Comparison of ENCODE assay signal across 1 cellular context in genomic region chr15:40331026-40331425, GRCh38.
A peak's percentile ranks its signal among the peaks of the same experiment; 100 is the strongest.
TF ChIP-seq lines count a peak whose summit lies in the region.

No MANE protein-coding gene starts in this region.

TF ChIP-seq in K562, 482 proteins besides CTCF, POLR2A, EP300 and RAD21:
- no peak for TF ChIP-seq ZBTB12 (CRISPR knock-in tag; IDR thresholded peaks at IDR 0.05)
- no peak for TF ChIP-seq ZNF518B (CRISPR knock-in tag; IDR thresholded peaks at IDR 0.05)
- no peak for TF ChIP-seq LEF1 (IDR thresholded peaks at IDR 0.05)
- no peak for TF ChIP-seq HDAC6 (IDR thresholded peaks at IDR 0.05; ENCODE audit: low read depth, low read length)
- TF ChIP-seq AFF4 (CRISPR knock-in tag; IDR thresholded peaks at IDR 0.05) = 0 out of 2 replicates have a peak, but pooled peaks have one; percentile 29
- 0 out of 2 replicates have a peak, but pooled peaks have one; percentile 14 for TF ChIP-seq ZNF584 (CRISPR knock-in tag; IDR thresholded peaks at IDR 0.05; ENCODE audit: low read depth)
- no peak for TF ChIP-seq HDAC2 (IDR thresholded peaks at IDR 0.05)
- TF ChIP-seq ELF2 (CRISPR knock-in tag; IDR thresholded peaks at IDR 0.05) = no peak
- no peak for TF ChIP-seq ID3 (CRISPR knock-in tag; IDR thresholded peaks at IDR 0.05)
- TF ChIP-seq ID3 (tag; IDR thresholded peaks at IDR 0.05) = no peak
- TF ChIP-seq EWSR1 (IDR thresholded peaks at IDR 0.05; ENCODE audit: borderline replicate concordance, low read depth, partially characterized antibody) = no peak
- TF ChIP-seq ZNF57 (CRISPR knock-in tag; IDR thresholded peaks at IDR 0.05) = no peak
- 0 out of 2 replicates have a peak, but pooled peaks have one; percentile 4 for TF ChIP-seq VEZF1 (CRISPR knock-in tag; IDR thresholded peaks at IDR 0.05)
- TF ChIP-seq PBX2 (CRISPR knock-in tag; IDR thresholded peaks at IDR 0.05; ENCODE audit: low read depth) = no peak
- TF ChIP-seq PBX2 (tag; conservative IDR thresholded peaks at IDR 0.05; ENCODE audit: low read depth) = no peak
- no peak for TF ChIP-seq ZNF586 (CRISPR knock-in tag; conservative IDR thresholded peaks at IDR 0.05)
- no peak for TF ChIP-seq MEF2D (tag; conservative IDR thresholded peaks at IDR 0.05; ENCODE audit: low read depth)
- no peak for TF ChIP-seq XRCC3 (IDR thresholded peaks at IDR 0.05)
- no peak for TF ChIP-seq XRCC5 (IDR thresholded peaks at IDR 0.05; ENCODE audit: low read depth, low read length)
- TF ChIP-seq MED1 (CRISPR knock-in tag; IDR thresholded peaks at IDR 0.05; ENCODE audit: borderline replicate concordance) = no peak
- 0 out of 4 replicates have a peak, but pooled peaks of 1 of the 2 experiments have one; percentile 2 for TF ChIP-seq MAZ (CRISPR knock-in tag; conservative IDR thresholded peaks at IDR 0.05 in 1 of 2, IDR thresholded peaks at IDR 0.05 in 1 of 2)
- TF ChIP-seq SRSF9 (IDR thresholded peaks at IDR 0.05; ENCODE audit: borderline replicate concordance, low read depth, low read length) = no peak
- no peak for TF ChIP-seq GTF2E2 (tag; IDR thresholded peaks at IDR 0.05)
- TF ChIP-seq FOSL1 (tag; conservative IDR thresholded peaks at IDR 0.05) = no peak
- no peak for TF ChIP-seq PTRF (tag; IDR thresholded peaks at IDR 0.05)
- no peak for TF ChIP-seq HINFP (tag; conservative IDR thresholded peaks at IDR 0.05; ENCODE audit: low read depth)
- TF ChIP-seq ZBTB5 (IDR thresholded peaks at IDR 0.05) = no peak
- TF ChIP-seq ZBTB2 (IDR thresholded peaks at IDR 0.05) = no peak
- TF ChIP-seq HBP1 (CRISPR knock-in tag; IDR thresholded peaks at IDR 0.05) = no peak
- TF ChIP-seq KAT7 (CRISPR knock-in tag; IDR thresholded peaks at IDR 0.05; ENCODE audit: borderline replicate concordance) = 0 out of 2 replicates have a peak, but pooled peaks have one; percentile 12
- TF ChIP-seq POLR2H (tag; IDR thresholded peaks at IDR 0.05; ENCODE audit: low read depth) = no peak
- TF ChIP-seq GATAD2A (IDR thresholded peaks at IDR 0.05) = no peak
- no peak for TF ChIP-seq SMARCC2 (IDR thresholded peaks at IDR 0.05; ENCODE audit: low read depth)
- 0 out of 2 replicates have a peak, but pooled peaks have one; percentile 2 for TF ChIP-seq LCOR (CRISPR knock-in tag; IDR thresholded peaks at IDR 0.05)
- TF ChIP-seq GTF2F1 (IDR thresholded peaks at IDR 0.05; ENCODE audit: low read depth, low read length) = no peak
- no peak for TF ChIP-seq IRF2 (CRISPR knock-in tag; IDR thresholded peaks at IDR 0.05)
- TF ChIP-seq TCF15 (CRISPR knock-in tag; IDR thresholded peaks at IDR 0.05) = no peak
- TF ChIP-seq ZNF695 (CRISPR knock-in tag; IDR thresholded peaks at IDR 0.05) = no peak
